In genomic region chr15:29596266-29596665, GRCh38 we compare ENCODE assay signal across 16 cellular contexts.
DNase-seq lines count a peak whose midpoint lies in the region; ATAC-seq and TF ChIP-seq lines count a peak whose summit lies in the region.
"Had no signal": no experiment of that assay in that cellular context is flagged by ENCODE, and none has a peak within 500 bp of the region (broad histone marks: within the 10 kb centered on the region; RNA-seq: fewer than 3 reads in every experiment).

No MANE protein-coding gene starts in this region.

- no peak overlapping the region for H3K4me2 ChIP-seq in PC-3 (ENCODE audit: low read length)

- H3K36me3 ChIP-seq in PC-3 (ENCODE audit: low read depth, low read length), result no peaks in the 10 kb centered on the region
- H3K36me3 ChIP-seq: SJSA1, upper lobe of right lung had no signal

- H4K20me1 ChIP-seq in PC-3 (ENCODE audit: low read length), result no peaks in the 10 kb centered on the region

- ATAC-seq in PC-3 (peak; percentile 49; the same call in 1 of the 2 replicates), GM18907 (IDR thresholded peaks at IDR 0.05; ENCODE audit: unreplicated experiment) (no peak)
- ATAC-seq: upper lobe of right lung had no signal

- intact Hi-C loops in PC-3 (cut with micrococcal nuclease), result no loop called here

- CTCF ChIA-PET in PC-3 (lab: Charles Lee), result interaction anchor here (0.7 to 1.1 kb wide), 4 partner anchors 9 to 479 kb away, joined by 3 to 4 read pairs (median 4); no protein-coding TSS in a partner anchor

- BruUV-seq in PC-3 (replicated peaks; lab: Mats Ljungman, UMichigan), result no TSS peak

- POLR2A ChIA-PET in PC-3 (lab: Charles Lee; ENCODE audit: unreplicated experiment), result no interaction called here

- no peak overlapping the region for H3K27ac ChIP-seq in PC-3 (ENCODE audit: low read length)
- H3K27ac ChIP-seq: SJSA1, upper lobe of right lung had no signal

- no peaks in the 10 kb centered on the region for H3K4me1 ChIP-seq in PC-3 (ENCODE audit: insufficient read depth, low read length)
- H3K4me1 ChIP-seq: SJSA1, upper lobe of right lung had no signal

- no peak overlapping the region for H2AFZ ChIP-seq in PC-3 (ENCODE audit: low read length)

- H3K9me2 ChIP-seq in PC-3 (replicated peaks; ENCODE audit: low read length), result no peaks in the 10 kb centered on the region

- no peak overlapping the region for H3K9ac ChIP-seq in PC-3 (ENCODE audit: low read length)

- DNase-seq in NCI-H82 (lab: John Stamatoyannopoulos, UW) (peak; percentile 35), NCI-H82 treated with DMSO at 0.1 percent for 48 hours (lab: John Stamatoyannopoulos, UW; ENCODE audit: unreplicated experiment) (no peak), PC-3 (peak; percentile 52), epithelial cell of esophagus (ENCODE audit: low read depth) (peak; percentile 33), skeletal muscle cell (ENCODE audit: low read depth) (peak; percentile 5), DMS114 treated with DMSO at 0.1 percent for 48 hours (lab: John Stamatoyannopoulos, UW; ENCODE audit: unreplicated experiment) (no peak), hypothalamus (lab: John Stamatoyannopoulos, UW) (no peak)
- DNase-seq: DMS 273 treated with DMSO at 0.1 percent for 48 hours; effector CD4-positive, alpha-beta T cell; hippocampal formation; NCI-H1417 treated with DMSO at 0.1 percent for 48 hours; NCI-H510A treated with DMSO at 0.1 percent for 48 hours; stimulated activated CD8-positive, alpha-beta memory T cell treated with anti-CD3 and anti-CD28 coated beads, Interleukin-4, amount 100 ng/mL, for 48 hours; upper lobe of right lung had no signal

- no peaks in the 10 kb centered on the region for H3K79me2 ChIP-seq in PC-3 (ENCODE audit: low read length)

- H3K27me3 ChIP-seq in PC-3 (ENCODE audit: low read length), result peaks cover 40% of the 10 kb centered on the region
- H3K27me3 ChIP-seq: SJSA1, upper lobe of right lung had no signal

- no peaks in the 10 kb centered on the region for H3K9me3 ChIP-seq in PC-3 (ENCODE audit: low read length)
- H3K9me3 ChIP-seq: SJSA1, upper lobe of right lung had no signal

- H3K4me3 ChIP-seq in PC-3 (ENCODE audit: low read length), result no peak overlapping the region
- no peak overlapping the region for H3K4me3 ChIP-seq in epithelial cell of esophagus (ENCODE audit: low read length)
- no peak overlapping the region for H3K4me3 ChIP-seq in skeletal muscle cell (ENCODE audit: low read depth, low read length)
- H3K4me3 ChIP-seq: SJSA1, upper lobe of right lung had no signal

- no peaks in the 10 kb centered on the region for H3F3A ChIP-seq in PC-3 (ENCODE audit: low read length, unreplicated experiment)

- peak; percentile 65 for TF ChIP-seq CTCF in PC-3 (conservative IDR thresholded peaks at IDR 0.05; ENCODE audit: low read depth, low read length)
- TF ChIP-seq CTCF in epithelial cell of esophagus (IDR thresholded peaks at IDR 0.05; ENCODE audit: insufficient read depth, low read depth, low read length, missing control alignments), result peak; percentile 20

Comparison
In these comparisons a context has a peak if more than half of its experiments do, and no peak if none do; other contexts are left out.
1. DNase-seq: peak in NCI-H82 (single experiment), PC-3 (single experiment), epithelial cell of esophagus (single experiment) and skeletal muscle cell (single experiment); none in NCI-H82 treated with DMSO at 0.1 percent for 48 hours (single experiment), DMS114 treated with DMSO at 0.1 percent for 48 hours (single experiment) and hypothalamus (0 of 51).